Comparison of ENCODE assay signal across 23 cellular contexts in genomic region chr7:35657125-35657524, GRCh38. TPM values are rescaled to one million over a fixed set of nuclear protein-coding genes. Genes with fewer than 3 reads are reported as not detected.
DNase-seq lines count a peak whose midpoint lies in the region; ATAC-seq and TF ChIP-seq lines count a peak whose summit lies in the region.
"Had no signal": no experiment of that assay in that cellular context is flagged by ENCODE, and none has a peak within 500 bp of the region (broad histone marks: within the 10 kb centered on the region; RNA-seq: fewer than 3 reads in every experiment).

No MANE protein-coding gene starts in this region.

- peak overlapping the region; percentile 65 for H3K27ac Mint-ChIP-seq in activated CD8-positive, alpha-beta T cell treated with anti-CD3 and anti-CD28 coated beads for 36 hours
- no peak overlapping the region for H3K27ac Mint-ChIP-seq in activated CD8-positive, alpha-beta T cell treated with anti-CD3 and anti-CD28 coated beads, Interleukin-2, amount 10 ng/mL, durations not matched to agents 7 days and 5 days
- peak overlapping the region in 5 of 6 donors; percentile 0 to 73 (median 59) for H3K27ac Mint-ChIP-seq in immature natural killer cell
- H3K27ac Mint-ChIP-seq: activated CD4-positive, alpha-beta T cell treated with anti-CD3 and anti-CD28 coated beads, Interleukin-2, amount 10 ng/mL, durations not matched to agents 7 days and 5 days; activated T-helper 2 cell treated with anti-CD3 and anti-CD28 coated beads, Interferon-gamma antibody, Interleukin-2, Interleukin-4, amounts not matched to agents 10 μg/mL and 5 μg/mL and 100 μg/mL, durations not matched to agents 14 hours and 24 hours and 36 hours; stimulated activated naive B cell treated with anti-CD40 and anti-IgM and Interleukin-4, amounts not matched to agents 10 μg/mL and 1 μg/mL and 100 μg/mL, for 72 hours had no signal

- peaks cover 58% of the 10 kb centered on the region for H3K4me1 Mint-ChIP-seq in activated CD8-positive, alpha-beta T cell treated with anti-CD3 and anti-CD28 coated beads for 36 hours (ENCODE audit: low read depth)
- H3K4me1 Mint-ChIP-seq in activated CD8-positive, alpha-beta T cell treated with anti-CD3 and anti-CD28 coated beads, Interleukin-2, amount 10 ng/mL, durations not matched to agents 7 days and 5 days (ENCODE audit: low read depth): peaks cover 35% of the 10 kb centered on the region
- H3K4me1 Mint-ChIP-seq in immature natural killer cell: peaks cover 59 to 84% of the 10 kb centered on the region in 2 donors
- H3K4me1 Mint-ChIP-seq: neural crest cell had no signal

- POLR2A ChIA-PET in activated CD8-positive, alpha-beta T cell treated with anti-CD3 and anti-CD28 coated beads for 36 hours (lab: Charles Lee): interaction anchor here (0.8 to 1.9 kb wide), 5 partner anchors 9 to 38 kb away, joined by 3 to 6 read pairs (median 3); partner anchors contain the start of gene HERPUD2
- POLR2A ChIA-PET in activated CD8-positive, alpha-beta T cell treated with anti-CD3 and anti-CD28 coated beads, Interleukin-2, amount 10 ng/mL, durations not matched to agents 7 days and 5 days (lab: Charles Lee): no interaction called here

- intact Hi-C loops in activated CD8-positive, alpha-beta T cell treated with anti-CD3 and anti-CD28 coated beads for 36 hours (cut with micrococcal nuclease): no loop called here

- ATAC-seq in activated CD8-positive, alpha-beta T cell treated with anti-CD3 and anti-CD28 coated beads for 36 hours: peak; percentile 82
- ATAC-seq in activated CD8-positive, alpha-beta T cell treated with anti-CD3 and anti-CD28 coated beads, Interleukin-2, amount 10 ng/mL, durations not matched to agents 7 days and 5 days: no peak
- ATAC-seq in GM18909 (IDR thresholded peaks at IDR 0.05; ENCODE audit: poor library complexity, unreplicated experiment) (peak; percentile 49), HG03565 (IDR thresholded peaks at IDR 0.05; ENCODE audit: unreplicated experiment) (peak; percentile 39), GM18858 (IDR thresholded peaks at IDR 0.05; ENCODE audit: unreplicated experiment) (no peak)
- ATAC-seq: A549, Panc1 had no signal

- H3K27me3 Mint-ChIP-seq in activated CD8-positive, alpha-beta T cell treated with anti-CD3 and anti-CD28 coated beads for 36 hours: no peaks in the 10 kb centered on the region
- no peaks in the 10 kb centered on the region for H3K27me3 Mint-ChIP-seq in activated CD8-positive, alpha-beta T cell treated with anti-CD3 and anti-CD28 coated beads, Interleukin-2, amount 10 ng/mL, durations not matched to agents 7 days and 5 days (ENCODE audit: low read depth)
- peaks cover 2 to 4% (median 3%) of the 10 kb centered on the region in 3 donors for H3K27me3 Mint-ChIP-seq in immature natural killer cell (ENCODE audit: low read depth in 3 of 3)
- H3K27me3 Mint-ChIP-seq: activated CD4-positive, alpha-beta T cell treated with anti-CD3 and anti-CD28 coated beads, Interleukin-2, amount 10 ng/mL, durations not matched to agents 7 days and 5 days; stimulated activated naive B cell treated with anti-CD40 and anti-IgM and Interleukin-4, amounts not matched to agents 10 μg/mL and 1 μg/mL and 100 μg/mL, for 72 hours had no signal

- H3K9me3 Mint-ChIP-seq in activated CD8-positive, alpha-beta T cell treated with anti-CD3 and anti-CD28 coated beads for 36 hours: peaks cover 24% of the 10 kb centered on the region
- peaks cover 4% of the 10 kb centered on the region for H3K9me3 Mint-ChIP-seq in activated CD8-positive, alpha-beta T cell treated with anti-CD3 and anti-CD28 coated beads, Interleukin-2, amount 10 ng/mL, durations not matched to agents 7 days and 5 days (ENCODE audit: insufficient read depth)
- H3K9me3 Mint-ChIP-seq in immature natural killer cell: no peaks in the 10 kb centered on the region

- no peak for DNase-seq in activated CD8-positive, alpha-beta T cell treated with anti-CD3 and anti-CD28 coated beads for 36 hours
- DNase-seq in activated CD8-positive, alpha-beta T cell treated with anti-CD3 and anti-CD28 coated beads, Interleukin-2, amount 10 ng/mL, durations not matched to agents 7 days and 5 days: no peak
- DNase-seq in immature natural killer cell (no peak), GM10266 (ENCODE audit: extremely low spot score) (no peak), NCI-H345 (lab: John Stamatoyannopoulos, UW) (no peak)
- DNase-seq: activated CD4-positive, alpha-beta T cell treated with anti-CD3 and anti-CD28 coated beads, Interleukin-2, amount 10 ng/mL, durations not matched to agents 7 days and 5 days; aorta; C1 segment of cervical spinal cord; GM23248; hippocampal formation; KG1; mesendoderm; NCI-H748 treated with DMSO at 0.1 percent for 48 hours; SK-N-SH; stimulated activated CD4-positive, alpha-beta T cell treated with anti-CD3 and anti-CD28 coated beads, Interleukin-12 subunit alpha, Interleukin-12 subunit beta, amount 100 ng/mL, for 4 hours; stimulated activated naive B cell treated with anti-CD40 and anti-IgM and Interleukin-4, amounts not matched to agents 10 μg/mL and 1 μg/mL and 100 μg/mL, for 72 hours had no signal

- H3K4me3 Mint-ChIP-seq in activated CD8-positive, alpha-beta T cell treated with anti-CD3 and anti-CD28 coated beads for 36 hours: no peak overlapping the region
- H3K4me3 Mint-ChIP-seq in activated CD8-positive, alpha-beta T cell treated with anti-CD3 and anti-CD28 coated beads, Interleukin-2, amount 10 ng/mL, durations not matched to agents 7 days and 5 days: no peak overlapping the region
- peak overlapping the region in 1 of 5 donors; percentile 26 for H3K4me3 Mint-ChIP-seq in immature natural killer cell
- H3K4me3 Mint-ChIP-seq: activated CD4-positive, alpha-beta T cell treated with anti-CD3 and anti-CD28 coated beads, Interleukin-2, amount 10 ng/mL, durations not matched to agents 7 days and 5 days; neural crest cell; stimulated activated naive B cell treated with anti-CD40 and anti-IgM and Interleukin-4, amounts not matched to agents 10 μg/mL and 1 μg/mL and 100 μg/mL, for 72 hours had no signal

- no peak for TF ChIP-seq CTCF in activated CD8-positive, alpha-beta T cell treated with anti-CD3 and anti-CD28 coated beads for 36 hours (IDR thresholded peaks at IDR 0.05)
- TF ChIP-seq CTCF in GM10266 (IDR thresholded peaks at IDR 0.05; ENCODE audit: control insufficient read depth, insufficient read depth, low read depth, missing control alignments): no peak

- CTCF ChIA-PET in activated CD8-positive, alpha-beta T cell treated with anti-CD3 and anti-CD28 coated beads for 36 hours (lab: Charles Lee): interaction anchor here (2.2 kb wide), 1 partner anchor 33 kb away, joined by 9 read pairs; no protein-coding TSS in a partner anchor
- CTCF ChIA-PET in activated CD8-positive, alpha-beta T cell treated with anti-CD3 and anti-CD28 coated beads, Interleukin-2, amount 10 ng/mL, durations not matched to agents 7 days and 5 days (lab: Charles Lee): no interaction called here

- H3K36me3 Mint-ChIP-seq in activated CD8-positive, alpha-beta T cell treated with anti-CD3 and anti-CD28 coated beads for 36 hours (ENCODE audit: low read depth): peaks cover 53% of the 10 kb centered on the region
- H3K36me3 Mint-ChIP-seq in activated CD8-positive, alpha-beta T cell treated with anti-CD3 and anti-CD28 coated beads, Interleukin-2, amount 10 ng/mL, durations not matched to agents 7 days and 5 days (ENCODE audit: low read depth): peaks cover 65% of the 10 kb centered on the region
- H3K36me3 Mint-ChIP-seq in immature natural killer cell: peaks cover 16 to 40% (median 33%) of the 10 kb centered on the region in 3 donors

RNA-seq across cellular contexts. Expression of gene HERPUD2, which starts 37.8 kb away (rescaled TPM):
- 10 to 100 TPM; 24.9 to 25.0 TPM for total RNA-seq in activated CD8-positive, alpha-beta T cell treated with anti-CD3 and anti-CD28 coated beads for 36 hours
- total RNA-seq in activated CD8-positive, alpha-beta T cell treated with anti-CD3 and anti-CD28 coated beads, Interleukin-2, amount 10 ng/mL, durations not matched to agents 7 days and 5 days: 10 to 100 TPM; 30.4 to 31.3 TPM
- 100 to 1,000 TPM in 1 of 3 donors, 10 to 100 TPM in 2; 65.1 to 115 (median 91.4) TPM for polyA plus RNA-seq in immature natural killer cell

Comparison
In these comparisons a context has a peak if more than half of its experiments do, and no peak if none do; other contexts are left out.
1. ATAC-seq: peak in activated CD8-positive, alpha-beta T cell treated with anti-CD3 and anti-CD28 coated beads for 36 hours (single experiment), GM18909 (single experiment) and HG03565 (single experiment); none in activated CD8-positive, alpha-beta T cell treated with anti-CD3 and anti-CD28 coated beads, Interleukin-2, amount 10 ng/mL, durations not matched to agents 7 days and 5 days (single experiment) and GM18858 (single experiment).